In the genomic region with DNA sequence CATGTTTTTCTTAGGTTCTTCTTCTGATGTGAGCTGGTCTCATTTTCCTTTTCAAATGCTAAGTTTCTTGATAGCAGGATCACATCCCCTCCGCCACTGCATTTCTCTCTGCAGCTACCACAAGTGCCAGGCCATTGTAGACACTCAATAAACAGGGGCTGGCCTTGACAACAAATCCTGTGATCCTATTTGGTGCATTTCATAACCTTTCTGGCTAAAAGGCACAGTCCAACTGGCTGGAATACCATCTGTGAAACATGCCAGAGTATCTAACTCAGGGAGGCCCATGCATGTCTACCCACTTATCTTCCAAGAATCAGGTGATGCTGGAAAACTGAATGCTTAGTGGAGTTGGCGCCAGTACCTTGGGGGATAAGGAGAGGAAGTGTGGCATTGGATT, we compare ENCODE assay signal across 2 cellular contexts.
A peak's percentile ranks its signal among the peaks of the same experiment; 100 is the strongest.
TF ChIP-seq lines count a peak whose summit lies in the region.

No MANE protein-coding gene starts in this region.

TF ChIP-seq in IMR-90, 13 proteins besides CTCF, POLR2A, EP300 and RAD21 (continued from another document):
- no peak for TF ChIP-seq FOS (IDR thresholded peaks at IDR 0.05; ENCODE audit: low read depth, low read length)
- TF ChIP-seq MAZ (IDR thresholded peaks at IDR 0.05; ENCODE audit: borderline replicate concordance, low read depth, low read length) = no peak
- no peak for TF ChIP-seq BHLHE40 (IDR thresholded peaks at IDR 0.05; ENCODE audit: low read depth, low read length)
- no peak for TF ChIP-seq MXI1 (IDR thresholded peaks at IDR 0.05; ENCODE audit: borderline replicate concordance, low read depth, low read length)
- TF ChIP-seq SMC3 (IDR thresholded peaks at IDR 0.05; ENCODE audit: low read depth, low read length) = no peak
- TF ChIP-seq, protein P1, sequence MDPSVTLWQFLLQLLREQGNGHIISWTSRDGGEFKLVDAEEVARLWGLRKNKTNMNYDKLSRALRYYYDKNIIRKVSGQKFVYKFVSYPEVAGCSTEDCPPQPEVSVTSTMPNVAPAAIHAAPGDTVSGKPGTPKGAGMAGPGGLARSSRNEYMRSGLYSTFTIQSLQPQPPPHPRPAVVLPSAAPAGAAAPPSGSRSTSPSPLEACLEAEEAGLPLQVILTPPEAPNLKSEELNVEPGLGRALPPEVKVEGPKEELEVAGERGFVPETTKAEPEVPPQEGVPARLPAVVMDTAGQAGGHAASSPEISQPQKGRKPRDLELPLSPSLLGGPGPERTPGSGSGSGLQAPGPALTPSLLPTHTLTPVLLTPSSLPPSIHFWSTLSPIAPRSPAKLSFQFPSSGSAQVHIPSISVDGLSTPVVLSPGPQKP (IDR thresholded peaks at IDR 0.05; ENCODE audit: borderline replicate concordance, low read depth, low read length) = no peak
- TF ChIP-seq NFE2L2 (IDR thresholded peaks at IDR 0.05; ENCODE audit: low read depth, low read length) = no peak
- TF ChIP-seq RCOR1 (IDR thresholded peaks at IDR 0.05; ENCODE audit: insufficient replicate concordance, low read length) = no peak
- TF ChIP-seq CEBPB (IDR thresholded peaks at IDR 0.05; ENCODE audit: low read depth, low read length) = no peak
- no peak for TF ChIP-seq RFX5 (IDR thresholded peaks at IDR 0.05; ENCODE audit: low read depth, low read length)
- TF ChIP-seq, protein P2, sequence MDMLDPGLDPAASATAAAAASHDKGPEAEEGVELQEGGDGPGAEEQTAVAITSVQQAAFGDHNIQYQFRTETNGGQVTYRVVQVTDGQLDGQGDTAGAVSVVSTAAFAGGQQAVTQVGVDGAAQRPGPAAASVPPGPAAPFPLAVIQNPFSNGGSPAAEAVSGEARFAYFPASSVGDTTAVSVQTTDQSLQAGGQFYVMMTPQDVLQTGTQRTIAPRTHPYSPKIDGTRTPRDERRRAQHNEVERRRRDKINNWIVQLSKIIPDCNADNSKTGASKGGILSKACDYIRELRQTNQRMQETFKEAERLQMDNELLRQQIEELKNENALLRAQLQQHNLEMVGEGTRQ (IDR thresholded peaks at IDR 0.05; ENCODE audit: low read depth, low read length) = no peak
TF ChIP-seq in IMR-90: peak in this region for 0.

TF ChIP-seq in liver, 16 proteins besides CTCF, POLR2A, EP300 and RAD21 (continued from another document):
- TF ChIP-seq HNF4G (IDR thresholded peaks at IDR 0.05) (no peak), HNF4A (conservative IDR thresholded peaks at IDR 0.05) (peak; percentile 39 to 73), JUND (IDR thresholded peaks at IDR 0.05) (no peak), YY1 (IDR thresholded peaks at IDR 0.05) (no peak), FOXA2 (IDR thresholded peaks at IDR 0.05) (peak; percentile 29), RXRA (IDR thresholded peaks at IDR 0.05) (peak in 1 of 2 donors; percentile 34), SP1 (IDR thresholded peaks at IDR 0.05) (no peak), EGR1 (IDR thresholded peaks at IDR 0.05; ENCODE audit: low read depth in 2 of 2) (no peak), FOXA1 (IDR thresholded peaks at IDR 0.05) (no peak), NR2F2 (IDR thresholded peaks at IDR 0.05) (no peak)
- TF ChIP-seq, protein P3, sequence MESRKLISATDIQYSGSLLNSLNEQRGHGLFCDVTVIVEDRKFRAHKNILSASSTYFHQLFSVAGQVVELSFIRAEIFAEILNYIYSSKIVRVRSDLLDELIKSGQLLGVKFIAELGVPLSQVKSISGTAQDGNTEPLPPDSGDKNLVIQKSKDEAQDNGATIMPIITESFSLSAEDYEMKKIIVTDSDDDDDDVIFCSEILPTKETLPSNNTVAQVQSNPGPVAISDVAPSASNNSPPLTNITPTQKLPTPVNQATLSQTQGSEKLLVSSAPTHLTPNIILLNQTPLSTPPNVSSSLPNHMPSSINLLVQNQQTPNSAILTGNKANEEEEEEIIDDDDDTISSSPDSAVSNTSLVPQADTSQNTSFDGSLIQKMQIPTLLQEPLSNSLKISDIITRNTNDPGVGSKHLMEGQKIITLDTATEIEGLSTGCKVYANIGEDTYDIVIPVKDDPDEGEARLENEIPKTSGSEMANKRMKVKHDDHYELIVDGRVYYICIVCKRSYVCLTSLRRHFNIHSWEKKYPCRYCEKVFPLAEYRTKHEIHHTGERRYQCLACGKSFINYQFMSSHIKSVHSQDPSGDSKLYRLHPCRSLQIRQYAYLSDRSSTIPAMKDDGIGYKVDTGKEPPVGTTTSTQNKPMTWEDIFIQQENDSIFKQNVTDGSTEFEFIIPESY (IDR thresholded peaks at IDR 0.05) = no peak
- TF ChIP-seq, protein P4, sequence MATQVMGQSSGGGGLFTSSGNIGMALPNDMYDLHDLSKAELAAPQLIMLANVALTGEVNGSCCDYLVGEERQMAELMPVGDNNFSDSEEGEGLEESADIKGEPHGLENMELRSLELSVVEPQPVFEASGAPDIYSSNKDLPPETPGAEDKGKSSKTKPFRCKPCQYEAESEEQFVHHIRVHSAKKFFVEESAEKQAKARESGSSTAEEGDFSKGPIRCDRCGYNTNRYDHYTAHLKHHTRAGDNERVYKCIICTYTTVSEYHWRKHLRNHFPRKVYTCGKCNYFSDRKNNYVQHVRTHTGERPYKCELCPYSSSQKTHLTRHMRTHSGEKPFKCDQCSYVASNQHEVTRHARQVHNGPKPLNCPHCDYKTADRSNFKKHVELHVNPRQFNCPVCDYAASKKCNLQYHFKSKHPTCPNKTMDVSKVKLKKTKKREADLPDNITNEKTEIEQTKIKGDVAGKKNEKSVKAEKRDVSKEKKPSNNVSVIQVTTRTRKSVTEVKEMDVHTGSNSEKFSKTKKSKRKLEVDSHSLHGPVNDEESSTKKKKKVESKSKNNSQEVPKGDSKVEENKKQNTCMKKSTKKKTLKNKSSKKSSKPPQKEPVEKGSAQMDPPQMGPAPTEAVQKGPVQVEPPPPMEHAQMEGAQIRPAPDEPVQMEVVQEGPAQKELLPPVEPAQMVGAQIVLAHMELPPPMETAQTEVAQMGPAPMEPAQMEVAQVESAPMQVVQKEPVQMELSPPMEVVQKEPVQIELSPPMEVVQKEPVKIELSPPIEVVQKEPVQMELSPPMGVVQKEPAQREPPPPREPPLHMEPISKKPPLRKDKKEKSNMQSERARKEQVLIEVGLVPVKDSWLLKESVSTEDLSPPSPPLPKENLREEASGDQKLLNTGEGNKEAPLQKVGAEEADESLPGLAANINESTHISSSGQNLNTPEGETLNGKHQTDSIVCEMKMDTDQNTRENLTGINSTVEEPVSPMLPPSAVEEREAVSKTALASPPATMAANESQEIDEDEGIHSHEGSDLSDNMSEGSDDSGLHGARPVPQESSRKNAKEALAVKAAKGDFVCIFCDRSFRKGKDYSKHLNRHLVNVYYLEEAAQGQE (IDR thresholded peaks at IDR 0.05) = no peak
- TF ChIP-seq, protein P5, sequence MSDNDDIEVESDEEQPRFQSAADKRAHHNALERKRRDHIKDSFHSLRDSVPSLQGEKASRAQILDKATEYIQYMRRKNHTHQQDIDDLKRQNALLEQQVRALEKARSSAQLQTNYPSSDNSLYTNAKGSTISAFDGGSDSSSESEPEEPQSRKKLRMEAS (IDR thresholded peaks at IDR 0.05) = no peak
- TF ChIP-seq, protein P6, sequence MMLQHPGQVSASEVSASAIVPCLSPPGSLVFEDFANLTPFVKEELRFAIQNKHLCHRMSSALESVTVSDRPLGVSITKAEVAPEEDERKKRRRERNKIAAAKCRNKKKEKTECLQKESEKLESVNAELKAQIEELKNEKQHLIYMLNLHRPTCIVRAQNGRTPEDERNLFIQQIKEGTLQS (IDR thresholded peaks at IDR 0.05) = no peak
